Comparison of ENCODE assay signal across 8 cellular contexts in genomic region chr7:108569381-108570145, GRCh38. TPM values are rescaled to one million over a fixed set of nuclear protein-coding genes. Genes with fewer than 3 reads are reported as not detected.
DNase-seq lines count a peak whose midpoint lies in the region; ATAC-seq and TF ChIP-seq lines count a peak whose summit lies in the region.

Gene DNAJB9 (plus strand): TSS chr7:108569874. CDS start chr7:108571727, 1,853 bp downstream.
A gene with protein sequence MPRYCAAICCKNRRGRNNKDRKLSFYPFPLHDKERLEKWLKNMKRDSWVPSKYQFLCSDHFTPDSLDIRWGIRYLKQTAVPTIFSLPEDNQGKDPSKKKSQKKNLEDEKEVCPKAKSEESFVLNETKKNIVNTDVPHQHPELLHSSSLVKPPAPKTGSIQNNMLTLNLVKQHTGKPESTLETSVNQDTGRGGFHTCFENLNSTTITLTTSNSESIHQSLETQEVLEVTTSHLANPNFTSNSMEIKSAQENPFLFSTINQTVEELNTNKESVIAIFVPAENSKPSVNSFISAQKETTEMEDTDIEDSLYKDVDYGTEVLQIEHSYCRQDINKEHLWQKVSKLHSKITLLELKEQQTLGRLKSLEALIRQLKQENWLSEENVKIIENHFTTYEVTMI (minus strand): TSS chr7:108569706. CDS start chr7:108569569, 137 bp downstream.

- CTCF ChIA-PET in PC-3 (lab: Charles Lee) = interaction anchor here (0.5 kb wide), 1 partner anchor 233 kb away, joined by 12 read pairs; no protein-coding TSS in a partner anchor

- H3K79me2 ChIP-seq in PC-3 (ENCODE audit: low read length) = peaks cover 69% of the 10 kb centered on the region

- H3K4me3 ChIP-seq in PC-3 (ENCODE audit: low read length) = peak within 1 kb of the TSS; percentile 73
- peak within 1 kb of the TSS; percentile 92 for H3K4me3 ChIP-seq in mucosa of descending colon

- H2AFZ ChIP-seq in PC-3 (ENCODE audit: low read length) = peak within 1 kb of the TSS; percentile 75

- BruUV-seq in PC-3 (replicated peaks; lab: Mats Ljungman, UMichigan) = no TSS peak

- TF ChIP-seq CTCF in PC-3 (conservative IDR thresholded peaks at IDR 0.05; ENCODE audit: low read depth, low read length) (no peak), mucosa of descending colon (IDR thresholded peaks at IDR 0.05) (peak; percentile 37)

- H3K9me3 ChIP-seq in PC-3 (ENCODE audit: low read length) = no peaks in the 10 kb centered on the region
- no peaks in the 10 kb centered on the region for H3K9me3 ChIP-seq in mucosa of descending colon

- peak within 1 kb of the TSS; percentile 87 for H3K4me2 ChIP-seq in PC-3 (ENCODE audit: low read length)

- peak; percentile 96 for DNase-seq in DMS114 treated with DMSO at 0.1 percent for 48 hours (lab: John Stamatoyannopoulos, UW; ENCODE audit: unreplicated experiment)
- peak; percentile 98 for DNase-seq in PC-3
- DNase-seq in activated T-cell treated with anti-CD3 and anti-CD28 coated beads, Interleukin-2, amount 50 U/mL, for 1 hour = peak; percentile 98
- peak; percentile 97 for DNase-seq in epithelial cell of prostate (ENCODE audit: low read depth, low spot score)
- DNase-seq in mucosa of descending colon = peak; percentile 99 to 100 (median 99)
- DNase-seq in stimulated activated CD8-positive, alpha-beta memory T cell treated with anti-CD3 and anti-CD28 coated beads, Interleukin-4, amount 100 ng/mL, for 24 hours (ENCODE audit: low read depth) = peak; percentile 99

- no peaks in the 10 kb centered on the region for H3K27me3 ChIP-seq in PC-3 (ENCODE audit: low read length)

- TF ChIP-seq RAD21 in Ishikawa (IDR thresholded peaks at IDR 0.05; ENCODE audit: low read depth) = no peak

- H3K9ac ChIP-seq in PC-3 (ENCODE audit: low read length) = peak within 1 kb of the TSS; percentile 90

- peaks cover 18% of the 10 kb centered on the region for H3K36me3 ChIP-seq in PC-3 (ENCODE audit: low read depth, low read length)
- no peaks in the 10 kb centered on the region for H3K36me3 ChIP-seq in mucosa of descending colon (ENCODE audit: low read depth)

- no peaks in the 10 kb centered on the region for H3K9me2 ChIP-seq in PC-3 (replicated peaks; ENCODE audit: low read length)

- intact Hi-C loops in PC-3 (cut with micrococcal nuclease) = loop anchor here (1.0 kb wide), 1 partner anchor 43 kb away; the partner anchor contains the start of gene PNPLA8
- intact Hi-C loops in mucosa of descending colon (cut with DNase I, micrococcal nuclease) = loop anchor here (2.0 to 5.0 kb wide), 2 partner anchors 42 to 45 kb away; partner anchors contain the start of gene PNPLA8 (in 1 of the 2)

- TF ChIP-seq EP300 in Ishikawa (IDR thresholded peaks at IDR 0.05; ENCODE audit: borderline replicate concordance) = 0 out of 2 replicates have a peak, but pooled peaks have one; percentile 5

- peak within 1 kb of the TSS; percentile 71 for H3K27ac ChIP-seq in PC-3 (ENCODE audit: low read length)
- peak within 1 kb of the TSS; percentile 86 for H3K27ac ChIP-seq in epithelial cell of prostate

- 0 out of 2 replicates have a peak, but pooled peaks cover 7% of the 10 kb centered on the region for H4K20me1 ChIP-seq in PC-3 (ENCODE audit: low read length)

- peaks cover 17% of the 10 kb centered on the region for H3K4me1 ChIP-seq in PC-3 (ENCODE audit: insufficient read depth, low read length)
- H3K4me1 ChIP-seq in mucosa of descending colon (ENCODE audit: low read depth) = peaks cover 15% of the 10 kb centered on the region

- POLR2A ChIA-PET in PC-3 (lab: Charles Lee; ENCODE audit: unreplicated experiment) = interaction anchor here (0.7 kb wide), 1 partner anchor 44 kb away, joined by 4 read pairs; the partner anchor contains the start of gene PNPLA8

- no peaks in the 10 kb centered on the region for H3F3A ChIP-seq in PC-3 (ENCODE audit: low read length, unreplicated experiment)

- ATAC-seq in GM21576 (IDR thresholded peaks at IDR 0.05; ENCODE audit: unreplicated experiment) = peak; percentile 95
- ATAC-seq in PC-3 = peak; percentile 94
- ATAC-seq in mucosa of descending colon = peak; percentile 96

TF ChIP-seq in Ishikawa, 13 proteins besides CTCF, POLR2A, EP300 and RAD21:
- TF ChIP-seq CREB1 (IDR thresholded peaks at IDR 0.05; ENCODE audit: low read depth) = peak; percentile 77
- no peak for TF ChIP-seq REST (IDR thresholded peaks at IDR 0.05; ENCODE audit: low read depth)
- no peak for TF ChIP-seq EGR1 (IDR thresholded peaks at IDR 0.05)
- peak; percentile 81; the same call in 1 of the 2 replicates for TF ChIP-seq ZBTB7A (IDR thresholded peaks at IDR 0.05; ENCODE audit: low read depth)
- TF ChIP-seq, protein P1, sequence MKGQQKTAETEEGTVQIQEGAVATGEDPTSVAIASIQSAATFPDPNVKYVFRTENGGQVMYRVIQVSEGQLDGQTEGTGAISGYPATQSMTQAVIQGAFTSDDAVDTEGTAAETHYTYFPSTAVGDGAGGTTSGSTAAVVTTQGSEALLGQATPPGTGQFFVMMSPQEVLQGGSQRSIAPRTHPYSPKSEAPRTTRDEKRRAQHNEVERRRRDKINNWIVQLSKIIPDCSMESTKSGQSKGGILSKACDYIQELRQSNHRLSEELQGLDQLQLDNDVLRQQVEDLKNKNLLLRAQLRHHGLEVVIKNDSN (IDR thresholded peaks at IDR 0.05) = peak; percentile 100
- TF ChIP-seq YY1 (IDR thresholded peaks at IDR 0.05; ENCODE audit: low read depth) = no peak
- no peak for TF ChIP-seq FOXM1 (IDR thresholded peaks at IDR 0.05; ENCODE audit: borderline replicate concordance, low read depth)
- no peak for TF ChIP-seq CEBPB (IDR thresholded peaks at IDR 0.05)
- no peak; the same call in 1 of the 2 replicates for TF ChIP-seq TCF12 (IDR thresholded peaks at IDR 0.05; ENCODE audit: low read depth)
- no peak for TF ChIP-seq TEAD4 (IDR thresholded peaks at IDR 0.05)
- TF ChIP-seq TAF1 (IDR thresholded peaks at IDR 0.05; ENCODE audit: low read depth) = peak; percentile 85
- no peak for TF ChIP-seq NFIC (IDR thresholded peaks at IDR 0.05)
- TF ChIP-seq, protein P2, sequence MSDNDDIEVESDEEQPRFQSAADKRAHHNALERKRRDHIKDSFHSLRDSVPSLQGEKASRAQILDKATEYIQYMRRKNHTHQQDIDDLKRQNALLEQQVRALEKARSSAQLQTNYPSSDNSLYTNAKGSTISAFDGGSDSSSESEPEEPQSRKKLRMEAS (IDR thresholded peaks at IDR 0.05) = peak; percentile 99

RNA-seq across cellular contexts. Expression of gene DNAJB9, which starts in this region (rescaled TPM):
- total RNA-seq in PC-3 (2014; rRNA removed) (19.2 and 24.0 TPM in 2 replicates), mucosa of descending colon (10 to 100 TPM; 13.2 to 19.2 (median 16.6) TPM)

RNA-seq across cellular contexts. Expression of the second gene that starts in this region (rescaled TPM):
- 8.1 and 11.8 TPM in 2 replicates for total RNA-seq in PC-3 (2014; rRNA removed)
- total RNA-seq in mucosa of descending colon = 10 to 100 TPM; 19.6 to 26.2 (median 20.2) TPM

Comparison
In these comparisons a context has a peak if more than half of its experiments do, and no peak if none do; other contexts are left out.
1. Peak in every context shown above with its lines: DNase-seq, ATAC-seq, H3K4me3 ChIP-seq and H3K27ac ChIP-seq.